22 cellular contexts compared by ENCODE assay signal in the genomic region with DNA sequence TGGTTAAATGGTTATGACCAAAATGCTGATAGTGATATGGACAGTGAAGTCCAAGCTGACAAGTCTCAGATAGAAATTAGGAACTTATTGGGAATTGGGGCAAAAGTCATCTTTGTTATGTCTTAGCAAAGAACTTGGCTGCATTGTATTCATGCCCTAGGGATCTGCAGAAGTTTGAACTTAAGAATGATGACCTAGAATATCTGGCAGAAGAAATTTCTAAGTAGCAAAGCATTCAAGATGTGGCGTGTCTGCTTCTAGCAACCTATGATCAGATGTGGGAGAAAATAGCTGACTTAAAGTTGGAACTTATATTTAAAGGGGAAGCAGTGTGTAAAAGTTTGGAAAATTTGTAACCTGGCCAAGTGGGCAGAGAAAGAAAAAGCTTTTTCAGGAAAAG.
"Had no signal": no experiment of that assay in that cellular context is flagged by ENCODE, and none has a peak within 500 bp of the region (broad histone marks: within the 10 kb centered on the region; RNA-seq: fewer than 3 reads in every experiment).

No MANE protein-coding gene starts in this region.

- H3K9me3 ChIP-seq: lower lobe of right lung, pancreas, prostate gland, thoracic aorta, transverse colon had no signal

- H3K4me3 ChIP-seq: breast epithelium, coronary artery, heart right ventricle, lower lobe of right lung, pancreas, prostate gland, thoracic aorta, transverse colon had no signal

- H3K36me3 ChIP-seq: breast epithelium, heart right ventricle, lower lobe of right lung, pancreas, prostate gland, thoracic aorta, transverse colon had no signal

- ATAC-seq: left lobe of liver; lower lobe of right lung; pancreas; stimulated activated memory B cell treated with anti-CD40 and anti-IgM and Interleukin-4, amounts not matched to agents 10 μg/mL and 1 μg/mL and 100 μg/mL, for 72 hours had no signal

- H3K4me1 ChIP-seq: breast epithelium, pancreas had no signal

- DNase-seq: central memory CD4-positive, alpha-beta T cell; effector CD4-positive, alpha-beta T cell; endodermal cell; erythroblast; foreskin melanocyte; heart right ventricle; hypothalamus; kidney glomerular epithelial cell; lower lobe of right lung; mesendoderm; naive B cell; occipital lobe; pancreas; stimulated activated CD4-positive, alpha-beta T cell treated with anti-CD3 and anti-CD28 coated beads, Interleukin-4, amount 100 ng/mL, for 1 hour; substantia nigra; transverse colon had no signal

- H3K27me3 ChIP-seq: breast epithelium, heart right ventricle, pancreas, transverse colon had no signal
